Comparison of ENCODE assay signal across 1 cellular context in genomic region chr20:31596831-31597482, GRCh38.
TF ChIP-seq lines count a peak whose summit lies in the region.

No MANE protein-coding gene starts in this region.

TF ChIP-seq in IMR-90, 13 proteins besides CTCF, POLR2A, EP300 and RAD21:
- no peak for TF ChIP-seq SMC3 (IDR thresholded peaks at IDR 0.05; ENCODE audit: low read depth, low read length)
- TF ChIP-seq CHD1 (IDR thresholded peaks at IDR 0.05; ENCODE audit: low read depth, low read length), result no peak
- TF ChIP-seq MXI1 (IDR thresholded peaks at IDR 0.05; ENCODE audit: borderline replicate concordance, low read depth, low read length), result no peak
- TF ChIP-seq MAZ (IDR thresholded peaks at IDR 0.05; ENCODE audit: borderline replicate concordance, low read depth, low read length), result no peak
- no peak for TF ChIP-seq MAFK (IDR thresholded peaks at IDR 0.05; ENCODE audit: low read depth, low read length)
- TF ChIP-seq ELK1 (IDR thresholded peaks at IDR 0.05; ENCODE audit: borderline replicate concordance, low read depth, low read length), result no peak
- TF ChIP-seq NFE2L2 (IDR thresholded peaks at IDR 0.05; ENCODE audit: low read depth, low read length), result no peak
- no peak for TF ChIP-seq FOS (IDR thresholded peaks at IDR 0.05; ENCODE audit: low read depth, low read length)
- TF ChIP-seq RFX5 (IDR thresholded peaks at IDR 0.05; ENCODE audit: low read depth, low read length), result no peak
- no peak for TF ChIP-seq BHLHE40 (IDR thresholded peaks at IDR 0.05; ENCODE audit: low read depth, low read length)
- TF ChIP-seq RCOR1 (IDR thresholded peaks at IDR 0.05; ENCODE audit: insufficient replicate concordance, low read length), result no peak
- no peak for TF ChIP-seq USF2 (IDR thresholded peaks at IDR 0.05; ENCODE audit: low read depth, low read length)
- no peak for TF ChIP-seq CEBPB (IDR thresholded peaks at IDR 0.05; ENCODE audit: low read depth, low read length)
